In the genomic region with DNA sequence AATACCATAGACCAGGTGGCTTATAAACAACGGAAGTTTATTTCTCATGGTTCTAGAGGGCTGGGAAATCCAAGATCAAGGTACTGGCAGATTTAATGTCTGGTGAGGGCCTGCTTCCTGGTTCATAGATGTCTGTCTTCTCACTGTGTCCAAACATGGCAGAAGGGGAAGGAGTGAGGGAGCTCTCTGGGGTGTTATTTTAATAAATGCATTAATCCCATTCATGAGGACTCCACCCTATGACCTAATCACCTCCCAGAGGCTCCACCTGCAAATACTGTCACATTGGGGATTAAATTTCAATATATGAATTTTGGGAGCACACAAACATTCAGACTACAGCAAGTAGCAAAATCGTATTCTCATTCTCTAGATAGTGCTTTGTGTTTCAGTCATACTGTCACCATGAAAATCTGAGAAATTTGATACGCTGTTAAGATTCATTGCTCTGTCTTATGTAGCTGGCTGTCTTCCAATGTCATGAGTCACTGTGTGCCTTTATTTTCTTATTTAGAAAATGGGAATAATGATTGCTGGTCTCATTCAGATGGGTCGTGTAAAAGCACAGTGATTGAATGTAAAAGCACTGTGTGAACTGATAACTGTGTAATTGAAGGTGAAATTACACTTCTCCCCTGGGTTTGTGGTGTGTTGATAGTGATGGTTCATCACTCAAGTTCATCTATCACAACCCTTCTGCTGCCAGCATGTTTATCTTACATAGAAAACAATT, we compare ENCODE assay signal across 14 cellular contexts. TPM values are rescaled to one million over a fixed set of nuclear protein-coding genes. Genes with fewer than 3 reads are reported as not detected.
DNase-seq lines count a peak whose midpoint lies in the region; ATAC-seq, FAIRE-seq and TF ChIP-seq lines count a peak whose summit lies in the region.
"Had no signal": no experiment of that assay in that cellular context is flagged by ENCODE, and none has a peak within 500 bp of the region (broad histone marks: within the 10 kb centered on the region; RNA-seq: fewer than 3 reads in every experiment).

No MANE protein-coding gene starts in this region.

- in situ Hi-C loops in GM13977 (cut with MboI; ENCODE audit: low pct_unique_long_range_greater_than_20kb, low sequenced_read_pairs, unreplicated experiment), result no loop called here

- H3K27me3 Mint-ChIP-seq in brain, result no peaks in the 10 kb centered on the region
- H3K27me3 Mint-ChIP-seq: activated CD4-positive, alpha-beta memory T cell treated with anti-CD3 and anti-CD28 coated beads, Interleukin-2, amount 10 ng/mL, durations not matched to agents 7 days and 5 days; activated naive CD4-positive, alpha-beta T cell treated with anti-CD3 and anti-CD28 coated beads, Interleukin-2, amount 10 ng/mL, durations not matched to agents 7 days and 5 days; IgD-negative memory B cell had no signal

- H3K27ac Mint-ChIP-seq in brain, result peak overlapping the region in 4 of 5 experiments; percentile 1 to 74 (median 10)
- H3K27ac Mint-ChIP-seq: activated CD4-positive, alpha-beta memory T cell treated with anti-CD3 and anti-CD28 coated beads, Interleukin-2, amount 10 ng/mL, durations not matched to agents 7 days and 5 days; activated naive CD4-positive, alpha-beta T cell treated with anti-CD3 and anti-CD28 coated beads, Interleukin-2, amount 10 ng/mL, durations not matched to agents 7 days and 5 days; IgD-negative memory B cell had no signal

- intact Hi-C loops in left ventricle myocardium superior (cut with micrococcal nuclease), result no loop called here

- peaks cover 0 to 5% (median 0%) of the 10 kb centered on the region in 5 experiments for H3K9me3 Mint-ChIP-seq in brain
- H3K9me3 Mint-ChIP-seq: activated CD4-positive, alpha-beta memory T cell treated with anti-CD3 and anti-CD28 coated beads, Interleukin-2, amount 10 ng/mL, durations not matched to agents 7 days and 5 days; activated naive CD4-positive, alpha-beta T cell treated with anti-CD3 and anti-CD28 coated beads, Interleukin-2, amount 10 ng/mL, durations not matched to agents 7 days and 5 days; IgD-negative memory B cell had no signal

- ATAC-seq in left ventricle myocardium superior, result no peak

- no peak for TF ChIP-seq POLR2A in H54 (IDR thresholded peaks at IDR 0.05; ENCODE audit: low read depth, low read length)

- H3K36me3 Mint-ChIP-seq in brain, result peaks cover 24% of the 10 kb centered on the region

- FAIRE-seq in H54 (lab: Jason Lieb, UNC) (peak; percentile 78), D721Med (lab: Jason Lieb, UNC) (no peak)

- H3K4me3 Mint-ChIP-seq in brain, result no peak overlapping the region
- H3K4me3 Mint-ChIP-seq: activated CD4-positive, alpha-beta memory T cell treated with anti-CD3 and anti-CD28 coated beads, Interleukin-2, amount 10 ng/mL, durations not matched to agents 7 days and 5 days; activated naive CD4-positive, alpha-beta T cell treated with anti-CD3 and anti-CD28 coated beads, Interleukin-2, amount 10 ng/mL, durations not matched to agents 7 days and 5 days; IgD-negative memory B cell had no signal

- DNase-seq in H54 (ENCODE audit: insufficient read length, low spot score) (no peak), NCI-H2081 (lab: John Stamatoyannopoulos, UW) (peak; percentile 13 to 63), myocyte (ENCODE audit: low read depth) (peak; percentile 34), GM13977 (ENCODE audit: low spot score) (no peak), D721Med (ENCODE audit: insufficient read length, low spot score) (no peak), left ventricle myocardium superior (no peak)
- DNase-seq: activated CD4-positive, alpha-beta memory T cell treated with anti-CD3 and anti-CD28 coated beads, Interleukin-2, amount 10 ng/mL, durations not matched to agents 7 days and 5 days; activated naive CD4-positive, alpha-beta T cell treated with anti-CD3 and anti-CD28 coated beads, Interleukin-2, amount 10 ng/mL, durations not matched to agents 7 days and 5 days; DND-41; effector memory CD4-positive, alpha-beta T cell; uterus had no signal

- TF ChIP-seq CTCF in brain (conservative IDR thresholded peaks at IDR 0.05) (no peak), GM13977 (IDR thresholded peaks at IDR 0.05; ENCODE audit: extremely low read depth, insufficient read depth, missing control alignments) (no peak), D721Med (IDR thresholded peaks at IDR 0.05; ENCODE audit: insufficient read depth, missing control alignments) (no peak)

- peaks cover 27% of the 10 kb centered on the region for H3K4me1 Mint-ChIP-seq in brain

RNA-seq across cellular contexts. Expression of a gene that starts 8.9 kb away (rescaled TPM):
- not detected for polyA plus RNA-seq in brain (ENCODE audit: insufficient read depth, low read depth, low replicate concordance)
- total RNA-seq in myocyte (not detected in 2 replicates), left ventricle myocardium superior (0.12 TPM)
- polyA plus RNA-seq in myocyte (2012), result 0.16 TPM
- total RNA-seq: activated CD4-positive, alpha-beta memory T cell treated with anti-CD3 and anti-CD28 coated beads, Interleukin-2, amount 10 ng/mL, durations not matched to agents 7 days and 5 days; skeletal muscle tissue had no signal
- polyA plus RNA-seq: IgD-negative memory B cell had no signal

RNA-seq across cellular contexts. Expression of a gene that starts 26.8 kb away (rescaled TPM):
- 6.4 TPM for polyA plus RNA-seq in brain (ENCODE audit: insufficient read depth, low read depth, low replicate concordance)
- 20.0 TPM in 2 replicates for total RNA-seq in myocyte
- 7.8 TPM for polyA plus RNA-seq in myocyte (2012)
- total RNA-seq in left ventricle myocardium superior, result 13.1 TPM

Comparison
In these comparisons a context has a peak if more than half of its experiments do, and no peak if none do; other contexts are left out.
1. DNase-seq: peak in NCI-H2081 (2 of 2) and myocyte (single experiment); none in H54 (single experiment), GM13977 (single experiment), D721Med (single experiment) and left ventricle myocardium superior (single experiment).